1 cellular context compared by ENCODE assay signal in the genomic region with DNA sequence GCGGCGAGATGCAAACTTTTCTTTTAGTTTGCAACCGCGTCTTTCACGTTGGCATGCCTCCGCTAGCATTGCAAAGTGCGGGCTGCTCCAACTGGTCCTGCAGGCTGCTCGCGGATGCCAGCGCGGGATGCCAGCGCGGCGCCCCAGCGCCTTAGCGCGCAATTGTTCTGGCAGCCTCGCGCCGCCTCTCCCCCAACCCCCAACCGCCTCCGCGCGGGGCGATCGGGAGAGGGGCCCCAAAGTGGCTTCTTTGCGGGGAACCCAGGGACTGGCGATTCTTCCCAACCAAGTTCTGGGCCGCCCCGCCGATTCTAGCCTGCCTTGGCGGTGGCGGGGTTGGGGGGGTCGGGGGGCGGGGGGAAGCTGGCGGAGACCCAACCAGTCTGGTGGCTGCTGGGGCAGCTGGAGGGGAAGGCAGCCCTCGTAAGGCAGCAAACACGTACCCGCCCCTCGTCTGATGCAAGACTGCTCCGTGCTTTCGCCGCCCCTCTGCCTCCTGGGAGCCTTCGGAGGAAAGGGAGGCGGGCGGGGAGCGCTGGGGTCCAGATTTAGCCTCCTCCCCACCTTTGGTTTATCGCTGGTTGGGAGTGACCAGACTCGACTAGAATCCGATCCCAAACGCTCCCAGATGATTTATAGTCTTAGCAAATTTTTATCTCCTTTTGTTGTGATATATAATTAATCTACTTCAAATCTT.
TF ChIP-seq lines count a peak whose summit lies in the region.

No MANE protein-coding gene starts in this region.

TF ChIP-seq in K562, 482 proteins besides CTCF, POLR2A, EP300 and RAD21 (continued from another document and continues in another):
- TF ChIP-seq, protein P1, sequence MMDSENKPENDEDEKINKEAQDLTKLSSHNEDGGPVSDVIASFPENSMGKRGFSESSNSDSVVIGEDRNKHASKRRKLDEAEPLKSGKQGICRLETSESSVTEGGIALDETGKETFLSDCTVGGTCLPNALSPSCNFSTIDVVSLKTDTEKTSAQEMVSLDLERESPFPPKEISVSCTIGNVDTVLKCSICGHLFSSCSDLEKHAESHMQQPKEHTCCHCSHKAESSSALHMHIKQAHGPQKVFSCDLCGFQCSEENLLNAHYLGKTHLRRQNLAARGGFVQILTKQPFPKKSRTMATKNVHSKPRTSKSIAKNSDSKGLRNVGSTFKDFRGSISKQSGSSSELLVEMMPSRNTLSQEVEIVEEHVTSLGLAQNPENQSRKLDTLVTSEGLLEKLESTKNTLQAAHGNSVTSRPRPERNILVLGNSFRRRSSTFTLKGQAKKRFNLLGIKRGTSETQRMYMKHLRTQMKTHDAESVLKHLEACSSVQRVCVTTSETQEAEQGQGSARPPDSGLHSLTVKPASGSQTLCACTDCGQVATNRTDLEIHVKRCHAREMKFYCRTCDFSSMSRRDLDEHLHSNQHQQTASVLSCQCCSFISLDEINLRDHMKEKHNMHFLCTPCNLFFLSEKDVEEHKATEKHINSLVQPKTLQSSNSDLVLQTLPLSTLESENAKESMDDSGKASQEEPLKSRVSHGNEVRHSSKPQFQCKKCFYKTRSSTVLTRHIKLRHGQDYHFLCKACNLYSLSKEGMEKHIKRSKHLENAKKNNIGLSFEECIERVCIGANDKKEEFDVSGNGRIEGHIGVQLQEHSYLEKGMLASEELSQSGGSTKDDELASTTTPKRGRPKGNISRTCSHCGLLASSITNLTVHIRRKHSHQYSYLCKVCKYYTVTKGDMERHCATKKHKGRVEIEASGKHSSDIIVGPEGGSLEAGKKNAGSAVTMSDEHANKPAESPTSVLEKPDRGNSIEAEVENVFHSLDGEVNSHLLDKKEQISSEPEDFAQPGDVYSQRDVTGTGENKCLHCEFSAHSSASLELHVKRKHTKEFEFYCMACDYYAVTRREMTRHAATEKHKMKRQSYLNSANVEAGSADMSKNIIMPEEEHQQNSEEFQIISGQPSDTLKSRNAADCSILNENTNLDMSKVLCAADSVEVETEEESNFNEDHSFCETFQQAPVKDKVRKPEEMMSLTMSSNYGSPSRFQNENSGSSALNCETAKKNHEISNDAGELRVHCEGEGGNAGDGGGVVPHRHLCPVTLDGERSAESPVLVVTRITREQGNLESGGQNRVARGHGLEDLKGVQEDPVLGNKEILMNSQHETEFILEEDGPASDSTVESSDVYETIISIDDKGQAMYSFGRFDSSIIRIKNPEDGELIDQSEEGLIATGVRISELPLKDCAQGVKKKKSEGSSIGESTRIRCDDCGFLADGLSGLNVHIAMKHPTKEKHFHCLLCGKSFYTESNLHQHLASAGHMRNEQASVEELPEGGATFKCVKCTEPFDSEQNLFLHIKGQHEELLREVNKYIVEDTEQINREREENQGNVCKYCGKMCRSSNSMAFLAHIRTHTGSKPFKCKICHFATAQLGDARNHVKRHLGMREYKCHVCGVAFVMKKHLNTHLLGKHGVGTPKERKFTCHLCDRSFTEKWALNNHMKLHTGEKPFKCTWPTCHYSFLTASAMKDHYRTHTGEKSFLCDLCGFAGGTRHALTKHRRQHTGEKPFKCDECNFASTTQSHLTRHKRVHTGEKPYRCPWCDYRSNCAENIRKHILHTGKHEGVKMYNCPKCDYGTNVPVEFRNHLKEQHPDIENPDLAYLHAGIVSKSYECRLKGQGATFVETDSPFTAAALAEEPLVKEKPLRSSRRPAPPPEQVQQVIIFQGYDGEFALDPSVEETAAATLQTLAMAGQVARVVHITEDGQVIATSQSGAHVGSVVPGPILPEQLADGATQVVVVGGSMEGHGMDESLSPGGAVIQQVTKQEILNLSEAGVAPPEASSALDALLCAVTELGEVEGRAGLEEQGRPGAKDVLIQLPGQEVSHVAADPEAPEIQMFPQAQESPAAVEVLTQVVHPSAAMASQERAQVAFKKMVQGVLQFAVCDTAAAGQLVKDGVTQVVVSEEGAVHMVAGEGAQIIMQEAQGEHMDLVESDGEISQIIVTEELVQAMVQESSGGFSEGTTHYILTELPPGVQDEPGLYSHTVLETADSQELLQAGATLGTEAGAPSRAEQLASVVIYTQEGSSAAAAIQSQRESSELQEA (IDR thresholded peaks at IDR 0.05; ENCODE audit: low read depth) = no peak
- TF ChIP-seq TARDBP (IDR thresholded peaks at IDR 0.05) (no peak), BDP1 (IDR thresholded peaks at IDR 0.05; ENCODE audit: insufficient read depth, insufficient read length) (no peak), TAF7 (tag; IDR thresholded peaks at IDR 0.05) (no peak), SRF (CRISPR knock-in tag; IDR thresholded peaks at IDR 0.05) (peak in 1 of 2 experiments; percentile 21; a peak in 1 of 4 replicates), ZNF76 (CRISPR knock-in tag; IDR thresholded peaks at IDR 0.05; ENCODE audit: borderline replicate concordance) (no peak), HDAC2 (IDR thresholded peaks at IDR 0.05) (peak; percentile 42; the same call in 1 of the 2 replicates), TCF15 (CRISPR knock-in tag; IDR thresholded peaks at IDR 0.05) (no peak), SAFB2 (IDR thresholded peaks at IDR 0.05; ENCODE audit: borderline replicate concordance, low read depth, low read length, severe bottlenecking) (no peak), MAZ (CRISPR knock-in tag; conservative IDR thresholded peaks at IDR 0.05 in 1 of 2, IDR thresholded peaks at IDR 0.05 in 1 of 2) (peak; percentile 29 to 86; a peak in 3 of 4 replicates), ARID3B (CRISPR knock-in tag; IDR thresholded peaks at IDR 0.05; ENCODE audit: borderline replicate concordance) (no peak), ZBTB8A (IDR thresholded peaks at IDR 0.05; ENCODE audit: partially characterized antibody) (no peak), CBX3 (IDR thresholded peaks at IDR 0.05; ENCODE audit: borderline replicate concordance in 1 of 2, low read length in 2 of 2) (no peak), RNF2 (IDR thresholded peaks at IDR 0.05) (peak; percentile 33; the same call in 1 of the 2 replicates), LARP7 (IDR thresholded peaks at IDR 0.05) (no peak), SMARCB1 (IDR thresholded peaks at IDR 0.05; ENCODE audit: insufficient read length, low read depth) (no peak), THAP7 (CRISPR knock-in tag; IDR thresholded peaks at IDR 0.05) (peak; percentile 58; the same call in 1 of the 2 replicates), FUS (optimal IDR thresholded peaks at IDR 0.05; ENCODE audit: low read depth, low read length) (no peak), POLR2B (IDR thresholded peaks at IDR 0.05; ENCODE audit: low read depth, partially characterized antibody) (no peak), TRIM24 (IDR thresholded peaks at IDR 0.05) (no peak), AFF1 (IDR thresholded peaks at IDR 0.05; ENCODE audit: low read depth in 1 of 2, partially characterized antibody in 2 of 2) (no peak), EHMT2 (IDR thresholded peaks at IDR 0.05) (no peak), SRSF3 (IDR thresholded peaks at IDR 0.05; ENCODE audit: insufficient read depth, low read length) (no peak), ZNF830 (CRISPR knock-in tag; IDR thresholded peaks at IDR 0.05) (no peak)
- TF ChIP-seq, protein P2, sequence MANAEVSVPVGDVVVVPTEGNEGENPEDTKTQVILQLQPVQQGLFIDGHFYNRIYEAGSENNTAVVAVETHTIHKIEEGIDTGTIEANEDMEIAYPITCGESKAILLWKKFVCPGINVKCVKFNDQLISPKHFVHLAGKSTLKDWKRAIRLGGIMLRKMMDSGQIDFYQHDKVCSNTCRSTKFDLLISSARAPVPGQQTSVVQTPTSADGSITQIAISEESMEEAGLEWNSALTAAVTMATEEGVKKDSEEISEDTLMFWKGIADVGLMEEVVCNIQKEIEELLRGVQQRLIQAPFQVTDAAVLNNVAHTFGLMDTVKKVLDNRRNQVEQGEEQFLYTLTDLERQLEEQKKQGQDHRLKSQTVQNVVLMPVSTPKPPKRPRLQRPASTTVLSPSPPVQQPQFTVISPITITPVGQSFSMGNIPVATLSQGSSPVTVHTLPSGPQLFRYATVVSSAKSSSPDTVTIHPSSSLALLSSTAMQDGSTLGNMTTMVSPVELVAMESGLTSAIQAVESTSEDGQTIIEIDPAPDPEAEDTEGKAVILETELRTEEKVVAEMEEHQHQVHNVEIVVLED (CRISPR knock-in tag; IDR thresholded peaks at IDR 0.05) = no peak
- TF ChIP-seq, protein P3, sequence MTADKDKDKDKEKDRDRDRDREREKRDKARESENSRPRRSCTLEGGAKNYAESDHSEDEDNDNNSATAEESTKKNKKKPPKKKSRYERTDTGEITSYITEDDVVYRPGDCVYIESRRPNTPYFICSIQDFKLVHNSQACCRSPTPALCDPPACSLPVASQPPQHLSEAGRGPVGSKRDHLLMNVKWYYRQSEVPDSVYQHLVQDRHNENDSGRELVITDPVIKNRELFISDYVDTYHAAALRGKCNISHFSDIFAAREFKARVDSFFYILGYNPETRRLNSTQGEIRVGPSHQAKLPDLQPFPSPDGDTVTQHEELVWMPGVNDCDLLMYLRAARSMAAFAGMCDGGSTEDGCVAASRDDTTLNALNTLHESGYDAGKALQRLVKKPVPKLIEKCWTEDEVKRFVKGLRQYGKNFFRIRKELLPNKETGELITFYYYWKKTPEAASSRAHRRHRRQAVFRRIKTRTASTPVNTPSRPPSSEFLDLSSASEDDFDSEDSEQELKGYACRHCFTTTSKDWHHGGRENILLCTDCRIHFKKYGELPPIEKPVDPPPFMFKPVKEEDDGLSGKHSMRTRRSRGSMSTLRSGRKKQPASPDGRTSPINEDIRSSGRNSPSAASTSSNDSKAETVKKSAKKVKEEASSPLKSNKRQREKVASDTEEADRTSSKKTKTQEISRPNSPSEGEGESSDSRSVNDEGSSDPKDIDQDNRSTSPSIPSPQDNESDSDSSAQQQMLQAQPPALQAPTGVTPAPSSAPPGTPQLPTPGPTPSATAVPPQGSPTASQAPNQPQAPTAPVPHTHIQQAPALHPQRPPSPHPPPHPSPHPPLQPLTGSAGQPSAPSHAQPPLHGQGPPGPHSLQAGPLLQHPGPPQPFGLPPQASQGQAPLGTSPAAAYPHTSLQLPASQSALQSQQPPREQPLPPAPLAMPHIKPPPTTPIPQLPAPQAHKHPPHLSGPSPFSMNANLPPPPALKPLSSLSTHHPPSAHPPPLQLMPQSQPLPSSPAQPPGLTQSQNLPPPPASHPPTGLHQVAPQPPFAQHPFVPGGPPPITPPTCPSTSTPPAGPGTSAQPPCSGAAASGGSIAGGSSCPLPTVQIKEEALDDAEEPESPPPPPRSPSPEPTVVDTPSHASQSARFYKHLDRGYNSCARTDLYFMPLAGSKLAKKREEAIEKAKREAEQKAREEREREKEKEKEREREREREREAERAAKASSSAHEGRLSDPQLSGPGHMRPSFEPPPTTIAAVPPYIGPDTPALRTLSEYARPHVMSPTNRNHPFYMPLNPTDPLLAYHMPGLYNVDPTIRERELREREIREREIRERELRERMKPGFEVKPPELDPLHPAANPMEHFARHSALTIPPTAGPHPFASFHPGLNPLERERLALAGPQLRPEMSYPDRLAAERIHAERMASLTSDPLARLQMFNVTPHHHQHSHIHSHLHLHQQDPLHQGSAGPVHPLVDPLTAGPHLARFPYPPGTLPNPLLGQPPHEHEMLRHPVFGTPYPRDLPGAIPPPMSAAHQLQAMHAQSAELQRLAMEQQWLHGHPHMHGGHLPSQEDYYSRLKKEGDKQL (CRISPR knock-in tag; IDR thresholded peaks at IDR 0.05; ENCODE audit: borderline replicate concordance) = no peak
- TF ChIP-seq, protein P4, sequence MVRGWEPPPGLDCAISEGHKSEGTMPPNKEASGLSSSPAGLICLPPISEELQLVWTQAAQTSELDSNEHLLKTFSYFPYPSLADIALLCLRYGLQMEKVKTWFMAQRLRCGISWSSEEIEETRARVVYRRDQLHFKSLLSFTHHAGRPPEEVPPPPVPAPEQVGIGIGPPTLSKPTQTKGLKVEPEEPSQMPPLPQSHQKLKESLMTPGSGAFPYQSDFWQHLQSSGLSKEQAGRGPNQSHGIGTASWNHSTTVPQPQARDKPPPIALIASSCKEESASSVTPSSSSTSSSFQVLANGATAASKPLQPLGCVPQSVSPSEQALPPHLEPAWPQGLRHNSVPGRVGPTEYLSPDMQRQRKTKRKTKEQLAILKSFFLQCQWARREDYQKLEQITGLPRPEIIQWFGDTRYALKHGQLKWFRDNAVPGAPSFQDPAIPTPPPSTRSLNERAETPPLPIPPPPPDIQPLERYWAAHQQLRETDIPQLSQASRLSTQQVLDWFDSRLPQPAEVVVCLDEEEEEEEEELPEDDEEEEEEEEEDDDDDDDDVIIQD (CRISPR knock-in tag; IDR thresholded peaks at IDR 0.05) = no peak
